Comparison of ENCODE assay signal across 1 cellular context in the genomic region with DNA sequence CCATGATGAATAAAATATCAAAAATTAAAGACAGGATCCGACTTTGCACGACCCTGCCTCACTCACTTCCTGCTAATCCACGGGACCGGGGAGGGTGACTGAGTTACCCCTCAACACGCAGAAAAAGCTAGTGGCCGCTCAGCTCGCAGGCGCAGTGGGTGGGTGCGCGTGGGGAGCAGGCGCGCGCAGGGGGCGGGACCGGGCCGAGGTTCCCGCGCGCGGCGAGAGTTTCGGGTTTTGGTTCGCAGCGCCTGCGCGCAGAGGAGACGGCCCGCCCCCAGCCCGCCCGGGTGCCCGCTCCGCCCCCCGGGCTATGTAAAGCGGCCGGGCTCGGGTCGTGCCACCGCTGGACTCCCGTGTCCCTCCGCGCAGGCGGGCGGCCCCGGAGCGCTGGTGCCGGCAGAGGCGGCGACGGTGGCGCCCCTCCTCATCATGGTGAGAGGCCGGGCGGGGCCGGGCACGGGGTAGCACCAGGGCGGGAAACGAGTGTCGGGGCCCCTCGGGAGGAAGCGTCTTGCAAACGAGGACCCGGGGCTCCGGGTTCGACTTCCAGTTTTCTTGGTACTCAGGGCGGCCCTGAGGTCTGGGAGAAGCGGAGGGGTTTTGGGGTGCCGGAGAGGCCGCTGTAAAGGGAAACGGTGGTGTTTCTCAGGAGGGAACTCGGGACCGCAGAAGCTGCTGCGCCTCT.
TF ChIP-seq lines count a peak whose summit lies in the region.

A gene (plus strand): TSS at position 343 of the 688 bp plus-strand sequence. CDS start 90 bp downstream, at position 433.

TF ChIP-seq in HepG2, 621 proteins besides CTCF, POLR2A, EP300 and RAD21 (continued from another document and continues in another):
- TF ChIP-seq, protein P1, sequence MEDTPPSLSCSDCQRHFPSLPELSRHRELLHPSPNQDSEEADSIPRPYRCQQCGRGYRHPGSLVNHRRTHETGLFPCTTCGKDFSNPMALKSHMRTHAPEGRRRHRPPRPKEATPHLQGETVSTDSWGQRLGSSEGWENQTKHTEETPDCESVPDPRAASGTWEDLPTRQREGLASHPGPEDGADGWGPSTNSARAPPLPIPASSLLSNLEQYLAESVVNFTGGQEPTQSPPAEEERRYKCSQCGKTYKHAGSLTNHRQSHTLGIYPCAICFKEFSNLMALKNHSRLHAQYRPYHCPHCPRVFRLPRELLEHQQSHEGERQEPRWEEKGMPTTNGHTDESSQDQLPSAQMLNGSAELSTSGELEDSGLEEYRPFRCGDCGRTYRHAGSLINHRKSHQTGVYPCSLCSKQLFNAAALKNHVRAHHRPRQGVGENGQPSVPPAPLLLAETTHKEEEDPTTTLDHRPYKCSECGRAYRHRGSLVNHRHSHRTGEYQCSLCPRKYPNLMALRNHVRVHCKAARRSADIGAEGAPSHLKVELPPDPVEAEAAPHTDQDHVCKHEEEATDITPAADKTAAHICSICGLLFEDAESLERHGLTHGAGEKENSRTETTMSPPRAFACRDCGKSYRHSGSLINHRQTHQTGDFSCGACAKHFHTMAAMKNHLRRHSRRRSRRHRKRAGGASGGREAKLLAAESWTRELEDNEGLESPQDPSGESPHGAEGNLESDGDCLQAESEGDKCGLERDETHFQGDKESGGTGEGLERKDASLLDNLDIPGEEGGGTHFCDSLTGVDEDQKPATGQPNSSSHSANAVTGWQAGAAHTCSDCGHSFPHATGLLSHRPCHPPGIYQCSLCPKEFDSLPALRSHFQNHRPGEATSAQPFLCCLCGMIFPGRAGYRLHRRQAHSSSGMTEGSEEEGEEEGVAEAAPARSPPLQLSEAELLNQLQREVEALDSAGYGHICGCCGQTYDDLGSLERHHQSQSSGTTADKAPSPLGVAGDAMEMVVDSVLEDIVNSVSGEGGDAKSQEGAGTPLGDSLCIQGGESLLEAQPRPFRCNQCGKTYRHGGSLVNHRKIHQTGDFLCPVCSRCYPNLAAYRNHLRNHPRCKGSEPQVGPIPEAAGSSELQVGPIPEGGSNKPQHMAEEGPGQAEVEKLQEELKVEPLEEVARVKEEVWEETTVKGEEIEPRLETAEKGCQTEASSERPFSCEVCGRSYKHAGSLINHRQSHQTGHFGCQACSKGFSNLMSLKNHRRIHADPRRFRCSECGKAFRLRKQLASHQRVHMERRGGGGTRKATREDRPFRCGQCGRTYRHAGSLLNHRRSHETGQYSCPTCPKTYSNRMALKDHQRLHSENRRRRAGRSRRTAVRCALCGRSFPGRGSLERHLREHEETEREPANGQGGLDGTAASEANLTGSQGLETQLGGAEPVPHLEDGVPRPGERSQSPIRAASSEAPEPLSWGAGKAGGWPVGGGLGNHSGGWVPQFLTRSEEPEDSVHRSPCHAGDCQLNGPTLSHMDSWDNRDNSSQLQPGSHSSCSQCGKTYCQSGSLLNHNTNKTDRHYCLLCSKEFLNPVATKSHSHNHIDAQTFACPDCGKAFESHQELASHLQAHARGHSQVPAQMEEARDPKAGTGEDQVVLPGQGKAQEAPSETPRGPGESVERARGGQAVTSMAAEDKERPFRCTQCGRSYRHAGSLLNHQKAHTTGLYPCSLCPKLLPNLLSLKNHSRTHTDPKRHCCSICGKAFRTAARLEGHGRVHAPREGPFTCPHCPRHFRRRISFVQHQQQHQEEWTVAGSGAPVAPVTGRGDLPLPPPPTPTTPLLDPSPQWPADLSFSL (CRISPR knock-in tag; IDR thresholded peaks at IDR 0.05), result no peak
- TF ChIP-seq ZNF672 (CRISPR knock-in tag; IDR thresholded peaks at IDR 0.05) (0 out of 2 replicates have a peak, but pooled peaks have one; percentile 68), ZNF703 (CRISPR knock-in tag; IDR thresholded peaks at IDR 0.05; ENCODE audit: borderline replicate concordance) (peak; percentile 81; the same call in 1 of the 2 replicates), HNF4G (IDR thresholded peaks at IDR 0.05; ENCODE audit: borderline replicate concordance, low read depth, low read length) (0 out of 2 replicates have a peak, but pooled peaks have one; percentile 18), HNF4G (CRISPR knock-in tag; IDR thresholded peaks at IDR 0.05; ENCODE audit: borderline replicate concordance, low read depth) (peak; percentile 14; the same call in 1 of the 2 replicates), ZNF34 (CRISPR knock-in tag; IDR thresholded peaks at IDR 0.05; ENCODE audit: borderline replicate concordance) (no peak; the same call in 1 of the 2 replicates), TCF7 (IDR thresholded peaks at IDR 0.05; ENCODE audit: low read depth) (no peak), ZNF570 (CRISPR knock-in tag; IDR thresholded peaks at IDR 0.05; ENCODE audit: borderline replicate concordance) (peak; percentile 84; the same call in 1 of the 2 replicates), EED (CRISPR knock-in tag; IDR thresholded peaks at IDR 0.05) (no peak), ZNF747 (CRISPR knock-in tag; IDR thresholded peaks at IDR 0.05; ENCODE audit: borderline replicate concordance) (no peak), ZFP82 (CRISPR knock-in tag; IDR thresholded peaks at IDR 0.05; ENCODE audit: borderline replicate concordance) (no peak; the same call in 1 of the 2 replicates), ZNF709 (CRISPR knock-in tag; IDR thresholded peaks at IDR 0.05) (peak; percentile 82; the same call in 1 of the 2 replicates), ZNF232 (CRISPR knock-in tag; IDR thresholded peaks at IDR 0.05; ENCODE audit: borderline replicate concordance) (no peak; the same call in none of the 2 replicates), ZNF256 (CRISPR knock-in tag; conservative IDR thresholded peaks at IDR 0.05) (peak; percentile 11; the same call in 1 of the 2 replicates), SIN3A (IDR thresholded peaks at IDR 0.05; ENCODE audit: borderline replicate concordance, low read depth, low read length) (peak; percentile 84; the same call in 1 of the 2 replicates), HNRNPLL (IDR thresholded peaks at IDR 0.05; ENCODE audit: low read depth, low read length, poor library complexity, severe bottlenecking) (peak; percentile 78), ERF (CRISPR knock-in tag; IDR thresholded peaks at IDR 0.05) (peak; percentile 78), ZBTB38 (CRISPR knock-in tag; IDR thresholded peaks at IDR 0.05) (peak; percentile 70; the same call in 1 of the 2 replicates), ZNF883 (CRISPR knock-in tag; IDR thresholded peaks at IDR 0.05; ENCODE audit: not compliant biosample characterization) (peak; percentile 76), ZNF720 (CRISPR knock-in tag; IDR thresholded peaks at IDR 0.05) (no peak), ASH2L (IDR thresholded peaks at IDR 0.05; ENCODE audit: insufficient read length, low read depth, low read length) (peak; percentile 84), CBFB (CRISPR knock-in tag; IDR thresholded peaks at IDR 0.05) (peak; percentile 55; the same call in 1 of the 2 replicates), XBP1 (CRISPR knock-in tag; IDR thresholded peaks at IDR 0.05) (no peak)
- TF ChIP-seq, protein P2, sequence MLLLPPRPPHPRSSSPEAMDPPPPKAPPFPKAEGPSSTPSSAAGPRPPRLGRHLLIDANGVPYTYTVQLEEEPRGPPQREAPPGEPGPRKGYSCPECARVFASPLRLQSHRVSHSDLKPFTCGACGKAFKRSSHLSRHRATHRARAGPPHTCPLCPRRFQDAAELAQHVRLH (CRISPR knock-in tag; IDR thresholded peaks at IDR 0.05; ENCODE audit: borderline replicate concordance, low read depth), result 0 out of 2 replicates have a peak, but pooled peaks have one; percentile 5
- TF ChIP-seq, protein P3, sequence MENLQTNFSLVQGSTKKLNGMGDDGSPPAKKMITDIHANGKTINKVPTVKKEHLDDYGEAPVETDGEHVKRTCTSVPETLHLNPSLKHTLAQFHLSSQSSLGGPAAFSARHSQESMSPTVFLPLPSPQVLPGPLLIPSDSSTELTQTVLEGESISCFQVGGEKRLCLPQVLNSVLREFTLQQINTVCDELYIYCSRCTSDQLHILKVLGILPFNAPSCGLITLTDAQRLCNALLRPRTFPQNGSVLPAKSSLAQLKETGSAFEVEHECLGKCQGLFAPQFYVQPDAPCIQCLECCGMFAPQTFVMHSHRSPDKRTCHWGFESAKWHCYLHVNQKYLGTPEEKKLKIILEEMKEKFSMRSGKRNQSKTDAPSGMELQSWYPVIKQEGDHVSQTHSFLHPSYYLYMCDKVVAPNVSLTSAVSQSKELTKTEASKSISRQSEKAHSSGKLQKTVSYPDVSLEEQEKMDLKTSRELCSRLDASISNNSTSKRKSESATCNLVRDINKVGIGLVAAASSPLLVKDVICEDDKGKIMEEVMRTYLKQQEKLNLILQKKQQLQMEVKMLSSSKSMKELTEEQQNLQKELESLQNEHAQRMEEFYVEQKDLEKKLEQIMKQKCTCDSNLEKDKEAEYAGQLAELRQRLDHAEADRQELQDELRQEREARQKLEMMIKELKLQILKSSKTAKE (CRISPR knock-in tag; IDR thresholded peaks at IDR 0.05; ENCODE audit: borderline replicate concordance), result peak; percentile 79
- TF ChIP-seq, protein P4, sequence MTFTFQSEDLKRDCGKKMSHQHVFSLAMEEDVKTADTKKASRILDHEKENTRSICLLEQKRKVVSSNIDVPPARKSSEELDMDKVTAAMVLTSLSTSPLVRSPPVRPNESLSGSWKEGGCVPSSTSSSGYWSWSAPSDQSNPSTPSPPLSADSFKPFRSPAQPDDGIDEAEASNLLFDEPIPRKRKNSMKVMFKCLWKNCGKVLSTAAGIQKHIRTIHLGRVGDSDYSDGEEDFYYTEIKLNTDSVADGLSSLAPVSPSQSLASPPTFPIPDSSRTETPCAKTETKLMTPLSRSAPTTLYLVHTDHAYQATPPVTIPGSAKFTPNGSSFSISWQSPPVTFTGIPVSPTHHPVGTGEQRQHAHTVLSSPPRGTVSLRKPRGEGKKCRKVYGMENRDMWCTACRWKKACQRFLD (CRISPR knock-in tag; IDR thresholded peaks at IDR 0.05; ENCODE audit: borderline replicate concordance), result peak; percentile 53
- TF ChIP-seq, protein P5, sequence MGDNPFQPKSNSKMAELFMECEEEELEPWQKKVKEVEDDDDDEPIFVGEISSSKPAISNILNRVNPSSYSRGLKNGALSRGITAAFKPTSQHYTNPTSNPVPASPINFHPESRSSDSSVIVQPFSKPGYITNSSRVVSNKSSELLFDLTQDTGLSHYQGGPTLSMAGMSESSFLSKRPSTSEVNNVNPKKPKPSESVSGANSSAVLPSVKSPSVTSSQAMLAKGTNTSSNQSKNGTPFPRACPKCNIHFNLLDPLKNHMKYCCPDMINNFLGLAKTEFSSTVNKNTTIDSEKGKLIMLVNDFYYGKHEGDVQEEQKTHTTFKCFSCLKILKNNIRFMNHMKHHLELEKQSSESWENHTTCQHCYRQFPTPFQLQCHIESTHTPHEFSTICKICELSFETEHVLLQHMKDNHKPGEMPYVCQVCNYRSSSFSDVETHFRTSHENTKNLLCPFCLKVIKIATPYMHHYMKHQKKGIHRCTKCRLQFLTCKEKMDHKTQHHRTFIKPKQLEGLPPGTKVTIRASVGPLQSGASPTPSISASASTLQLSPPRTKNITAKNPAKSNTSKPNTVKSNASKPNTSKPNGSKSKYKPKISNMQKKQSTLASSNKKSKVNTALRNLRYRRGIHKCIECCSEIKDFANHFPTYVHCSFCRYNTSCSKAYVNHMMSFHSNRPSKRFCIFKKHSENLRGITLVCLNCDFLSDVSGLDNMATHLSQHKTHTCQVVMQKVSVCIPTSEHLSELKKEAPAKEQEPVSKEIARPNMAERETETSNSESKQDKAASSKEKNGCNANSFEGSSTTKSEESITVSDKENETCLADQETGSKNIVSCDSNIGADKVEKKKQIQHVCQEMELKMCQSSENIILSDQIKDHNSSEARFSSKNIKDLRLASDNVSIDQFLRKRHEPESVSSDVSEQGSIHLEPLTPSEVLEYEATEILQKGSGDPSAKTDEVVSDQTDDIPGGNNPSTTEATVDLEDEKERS (CRISPR knock-in tag; IDR thresholded peaks at IDR 0.05), result no peak; the same call in 1 of the 2 replicates
- TF ChIP-seq, protein P6, sequence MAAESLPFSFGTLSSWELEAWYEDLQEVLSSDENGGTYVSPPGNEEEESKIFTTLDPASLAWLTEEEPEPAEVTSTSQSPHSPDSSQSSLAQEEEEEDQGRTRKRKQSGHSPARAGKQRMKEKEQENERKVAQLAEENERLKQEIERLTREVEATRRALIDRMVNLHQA (CRISPR knock-in tag; IDR thresholded peaks at IDR 0.05), result no peak
- TF ChIP-seq, protein P7, sequence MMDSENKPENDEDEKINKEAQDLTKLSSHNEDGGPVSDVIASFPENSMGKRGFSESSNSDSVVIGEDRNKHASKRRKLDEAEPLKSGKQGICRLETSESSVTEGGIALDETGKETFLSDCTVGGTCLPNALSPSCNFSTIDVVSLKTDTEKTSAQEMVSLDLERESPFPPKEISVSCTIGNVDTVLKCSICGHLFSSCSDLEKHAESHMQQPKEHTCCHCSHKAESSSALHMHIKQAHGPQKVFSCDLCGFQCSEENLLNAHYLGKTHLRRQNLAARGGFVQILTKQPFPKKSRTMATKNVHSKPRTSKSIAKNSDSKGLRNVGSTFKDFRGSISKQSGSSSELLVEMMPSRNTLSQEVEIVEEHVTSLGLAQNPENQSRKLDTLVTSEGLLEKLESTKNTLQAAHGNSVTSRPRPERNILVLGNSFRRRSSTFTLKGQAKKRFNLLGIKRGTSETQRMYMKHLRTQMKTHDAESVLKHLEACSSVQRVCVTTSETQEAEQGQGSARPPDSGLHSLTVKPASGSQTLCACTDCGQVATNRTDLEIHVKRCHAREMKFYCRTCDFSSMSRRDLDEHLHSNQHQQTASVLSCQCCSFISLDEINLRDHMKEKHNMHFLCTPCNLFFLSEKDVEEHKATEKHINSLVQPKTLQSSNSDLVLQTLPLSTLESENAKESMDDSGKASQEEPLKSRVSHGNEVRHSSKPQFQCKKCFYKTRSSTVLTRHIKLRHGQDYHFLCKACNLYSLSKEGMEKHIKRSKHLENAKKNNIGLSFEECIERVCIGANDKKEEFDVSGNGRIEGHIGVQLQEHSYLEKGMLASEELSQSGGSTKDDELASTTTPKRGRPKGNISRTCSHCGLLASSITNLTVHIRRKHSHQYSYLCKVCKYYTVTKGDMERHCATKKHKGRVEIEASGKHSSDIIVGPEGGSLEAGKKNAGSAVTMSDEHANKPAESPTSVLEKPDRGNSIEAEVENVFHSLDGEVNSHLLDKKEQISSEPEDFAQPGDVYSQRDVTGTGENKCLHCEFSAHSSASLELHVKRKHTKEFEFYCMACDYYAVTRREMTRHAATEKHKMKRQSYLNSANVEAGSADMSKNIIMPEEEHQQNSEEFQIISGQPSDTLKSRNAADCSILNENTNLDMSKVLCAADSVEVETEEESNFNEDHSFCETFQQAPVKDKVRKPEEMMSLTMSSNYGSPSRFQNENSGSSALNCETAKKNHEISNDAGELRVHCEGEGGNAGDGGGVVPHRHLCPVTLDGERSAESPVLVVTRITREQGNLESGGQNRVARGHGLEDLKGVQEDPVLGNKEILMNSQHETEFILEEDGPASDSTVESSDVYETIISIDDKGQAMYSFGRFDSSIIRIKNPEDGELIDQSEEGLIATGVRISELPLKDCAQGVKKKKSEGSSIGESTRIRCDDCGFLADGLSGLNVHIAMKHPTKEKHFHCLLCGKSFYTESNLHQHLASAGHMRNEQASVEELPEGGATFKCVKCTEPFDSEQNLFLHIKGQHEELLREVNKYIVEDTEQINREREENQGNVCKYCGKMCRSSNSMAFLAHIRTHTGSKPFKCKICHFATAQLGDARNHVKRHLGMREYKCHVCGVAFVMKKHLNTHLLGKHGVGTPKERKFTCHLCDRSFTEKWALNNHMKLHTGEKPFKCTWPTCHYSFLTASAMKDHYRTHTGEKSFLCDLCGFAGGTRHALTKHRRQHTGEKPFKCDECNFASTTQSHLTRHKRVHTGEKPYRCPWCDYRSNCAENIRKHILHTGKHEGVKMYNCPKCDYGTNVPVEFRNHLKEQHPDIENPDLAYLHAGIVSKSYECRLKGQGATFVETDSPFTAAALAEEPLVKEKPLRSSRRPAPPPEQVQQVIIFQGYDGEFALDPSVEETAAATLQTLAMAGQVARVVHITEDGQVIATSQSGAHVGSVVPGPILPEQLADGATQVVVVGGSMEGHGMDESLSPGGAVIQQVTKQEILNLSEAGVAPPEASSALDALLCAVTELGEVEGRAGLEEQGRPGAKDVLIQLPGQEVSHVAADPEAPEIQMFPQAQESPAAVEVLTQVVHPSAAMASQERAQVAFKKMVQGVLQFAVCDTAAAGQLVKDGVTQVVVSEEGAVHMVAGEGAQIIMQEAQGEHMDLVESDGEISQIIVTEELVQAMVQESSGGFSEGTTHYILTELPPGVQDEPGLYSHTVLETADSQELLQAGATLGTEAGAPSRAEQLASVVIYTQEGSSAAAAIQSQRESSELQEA (CRISPR knock-in tag; IDR thresholded peaks at IDR 0.05; ENCODE audit: not compliant biosample characterization), result peak; percentile 63
